7 cellular contexts compared by ENCODE assay signal in the genomic region with DNA sequence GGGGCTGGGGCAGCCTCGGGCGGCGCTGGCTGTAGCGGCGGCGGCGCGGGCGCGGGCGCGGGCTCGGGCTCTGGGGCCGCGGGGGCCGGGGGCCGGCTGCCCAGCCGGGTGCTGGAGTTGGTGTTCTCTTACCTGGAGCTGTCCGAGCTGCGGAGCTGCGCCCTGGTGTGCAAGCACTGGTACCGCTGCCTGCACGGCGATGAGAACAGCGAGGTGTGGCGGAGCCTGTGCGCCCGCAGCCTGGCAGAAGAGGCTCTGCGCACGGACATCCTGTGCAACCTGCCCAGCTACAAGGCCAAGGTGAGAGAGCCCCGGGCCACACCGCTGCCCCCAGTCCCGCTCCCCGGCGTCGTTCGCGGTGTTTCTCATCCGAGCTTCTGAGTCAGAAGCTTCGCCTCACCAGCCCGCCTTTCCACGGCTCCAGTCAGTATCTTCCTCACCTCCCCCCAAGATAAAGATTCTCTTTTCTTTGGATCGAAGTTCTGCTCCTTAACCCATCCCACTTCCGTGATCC. TPM values are rescaled to one million over a fixed set of nuclear protein-coding genes. Genes with fewer than 3 reads are reported as not detected.
A peak's percentile ranks its signal among the peaks of the same experiment; 100 is the strongest.
DNase-seq lines count a peak whose midpoint lies in the region; ATAC-seq and TF ChIP-seq lines count a peak whose summit lies in the region.

No MANE protein-coding gene starts in this region.

- CTCF ChIA-PET in naive thymus-derived CD4-positive, alpha-beta T cell (lab: Charles Lee), result interaction anchor here (0.7 to 1.1 kb wide), 3 partner anchors 270 to 393 kb away, joined by 3 to 4 read pairs (median 4); a partner anchor contains a TSS

- peak; percentile 29 for DNase-seq in HFFc6
- DNase-seq in NCI-H1105 (lab: John Stamatoyannopoulos, UW), result peak; percentile 48
- DNase-seq in activated CD8-positive, alpha-beta memory T cell treated with anti-CD3 and anti-CD28 coated beads, Interleukin-2, amount 50 U/mL, for 48 hours, result peak; percentile 80
- DNase-seq in naive thymus-derived CD4-positive, alpha-beta T cell, result peak in 5 of 9 donors; percentile 42 to 60 (median 55)
- DNase-seq in stomach, result peak; percentile 48

- H3K36me3 Mint-ChIP-seq in HFFc6 (ENCODE audit: low read depth), result no peaks in the 10 kb centered on the region
- peaks cover 0 to 7% (median 3%) of the 10 kb centered on the region in 5 donors for H3K36me3 Mint-ChIP-seq in naive thymus-derived CD4-positive, alpha-beta T cell

- H3K27ac ChIP-seq in esophagus (ENCODE audit: low read depth in 2 of 2, low read length in 1 of 2) (peak overlapping the region; percentile 93 to 96), stomach (peak overlapping the region; percentile 84 to 91 (median 90))
- H3K27ac ChIP-seq in naive thymus-derived CD4-positive, alpha-beta T cell (ENCODE audit: low read depth, low read length), result peak overlapping the region; percentile 87

- POLR2A ChIA-PET in naive thymus-derived CD4-positive, alpha-beta T cell (lab: Charles Lee), result interaction anchor here (0.6 to 2.2 kb wide), 16 partner anchors 11 to 389 kb away, joined by 3 to 13 read pairs (median 5); a partner anchor contains a TSS

- no peaks in the 10 kb centered on the region for H3K9me3 ChIP-seq in esophagus (ENCODE audit: control insufficient read depth in 2 of 2, insufficient read depth in 1 of 2, low read depth in 1 of 2, low read length in 1 of 2)
- H3K9me3 ChIP-seq in naive thymus-derived CD4-positive, alpha-beta T cell (ENCODE audit: control insufficient read depth in 2 of 3, low read length in 3 of 3), result no peaks in the 10 kb centered on the region
- H3K9me3 ChIP-seq in stomach, result no peaks in the 10 kb centered on the region

- WGBS in esophagus, 2 donors, result 0 to 1% methylated on average over 36 to 44 of the region's 44 CpGs
- 0 to 2% (median 0%) methylated on average over 28 to 44 of the region's 44 CpGs for WGBS in stomach, 5 donors

- intact Hi-C loops in naive thymus-derived CD4-positive, alpha-beta T cell (cut with micrococcal nuclease), result loop anchor here (1.0 to 2.0 kb wide), 7 partner anchors 30 to 298 kb away; a partner anchor contains a TSS
- intact Hi-C loops in stomach (cut with DNase I; ENCODE audit: low total_unique reads), result no loop called here

- TF ChIP-seq EP300 in stomach (IDR thresholded peaks at IDR 0.05), result no peak

- H3K27me3 ChIP-seq in esophagus (ENCODE audit: control insufficient read depth in 1 of 2, insufficient read depth in 2 of 2, low read length in 2 of 2) (no peaks in the 10 kb centered on the region), stomach (no peaks in the 10 kb centered on the region)
- no peaks in the 10 kb centered on the region for H3K27me3 ChIP-seq in naive thymus-derived CD4-positive, alpha-beta T cell (ENCODE audit: control insufficient read depth in 2 of 2, insufficient read depth in 2 of 2, low read length in 2 of 2)

- H3K4me1 ChIP-seq in esophagus (ENCODE audit: control insufficient read depth in 2 of 2, insufficient read depth in 2 of 2, low read length in 1 of 2) (peaks cover 0 to 3% of the 10 kb centered on the region in 2 donors), stomach (peaks cover 28 to 61% (median 43%) of the 10 kb centered on the region in 4 donors)
- H3K4me1 ChIP-seq in naive thymus-derived CD4-positive, alpha-beta T cell (ENCODE audit: control insufficient read depth in 2 of 2, insufficient read depth in 2 of 2, low read length in 2 of 2), result peaks cover 21 to 26% of the 10 kb centered on the region in 2 donors

- no peaks in the 10 kb centered on the region for H3K27me3 Mint-ChIP-seq in HFFc6 (ENCODE audit: insufficient read depth)
- H3K27me3 Mint-ChIP-seq in naive thymus-derived CD4-positive, alpha-beta T cell, result no peaks in the 10 kb centered on the region

- H3K9me3 Mint-ChIP-seq in HFFc6, result no peaks in the 10 kb centered on the region
- H3K9me3 Mint-ChIP-seq in naive thymus-derived CD4-positive, alpha-beta T cell, result no peaks in the 10 kb centered on the region

- peaks cover 36% of the 10 kb centered on the region for H3K4me1 Mint-ChIP-seq in HFFc6 (ENCODE audit: low read depth)
- peaks cover 17 to 47% (median 40%) of the 10 kb centered on the region in 7 donors for H3K4me1 Mint-ChIP-seq in naive thymus-derived CD4-positive, alpha-beta T cell

- peak overlapping the region; percentile 68 for H3K27ac Mint-ChIP-seq in HFFc6
- H3K27ac Mint-ChIP-seq in naive thymus-derived CD4-positive, alpha-beta T cell, result peak overlapping the region; percentile 66 to 96 (median 93)

- peak; percentile 43 for ATAC-seq in GM18498 (IDR thresholded peaks at IDR 0.05; ENCODE audit: unreplicated experiment)
- peak; percentile 53 for ATAC-seq in naive thymus-derived CD4-positive, alpha-beta T cell

- peak overlapping the region; percentile 72 to 97 for H3K4me3 ChIP-seq in esophagus (ENCODE audit: low read depth in 1 of 2, low read length in 2 of 2)
- peak overlapping the region; percentile 69 for H3K4me3 ChIP-seq in naive thymus-derived CD4-positive, alpha-beta T cell (ENCODE audit: low read length)
- H3K4me3 ChIP-seq in stomach, result peak overlapping the region; percentile 74 to 84 (median 78)

- TF ChIP-seq CTCF in HFFc6 (IDR thresholded peaks at IDR 0.05) (no peak), stomach (IDR thresholded peaks at IDR 0.05) (no peak)

- no peak for TF ChIP-seq POLR2A in stomach (IDR thresholded peaks at IDR 0.05)

- H3K36me3 ChIP-seq in esophagus (ENCODE audit: control insufficient read depth in 2 of 2, insufficient read depth in 2 of 2, low read length in 1 of 2), result no peaks in the 10 kb centered on the region
- peaks cover 0 to 3% (median 0%) of the 10 kb centered on the region in 3 experiments for H3K36me3 ChIP-seq in naive thymus-derived CD4-positive, alpha-beta T cell (ENCODE audit: control insufficient read depth in 2 of 3, insufficient read depth in 3 of 3, low read length in 3 of 3)
- H3K36me3 ChIP-seq in stomach, result peaks cover 3 to 17% (median 9%) of the 10 kb centered on the region in 4 donors

- H3K4me3 Mint-ChIP-seq in HFFc6, result peak overlapping the region; percentile 91
- H3K4me3 Mint-ChIP-seq in naive thymus-derived CD4-positive, alpha-beta T cell, result peak overlapping the region; percentile 87 to 99 (median 94)

RNA-seq across cellular contexts. Expression of a gene that starts 0.6 kb away (rescaled TPM):
- total RNA-seq in HFFc6 (2021; fragmentation: NEBNext Ultra II Directional; extraction: Animal tissue kit (Norgen Biotek cat#: 25700)), result 1 to 10 TPM; 7.0 to 9.5 (median 8.1) TPM
- polyA plus RNA-seq in esophagus (1 to 10 TPM; 4.1 to 7.0 TPM), stomach (1 to 10 TPM; 3.1 to 4.6 (median 3.7) TPM)
- total RNA-seq in naive thymus-derived CD4-positive, alpha-beta T cell, result 10 to 100 TPM in 1 of 5 experiments, 1 to 10 TPM in 4; 2.8 to 15.9 (median 7.1) TPM
- polyA plus RNA-seq in naive thymus-derived CD4-positive, alpha-beta T cell, result 1 to 10 TPM; 1.2 to 2.0 TPM
- 10 to 100 TPM in 2 of 5 donors, 1 to 10 TPM in 3; 1.2 to 12.1 (median 5.7) TPM for total RNA-seq in stomach

RNA-seq across cellular contexts. Expression of a gene that starts 0.7 kb away (rescaled TPM):
- total RNA-seq in HFFc6 (2021; fragmentation: NEBNext Ultra II Directional; extraction: Animal tissue kit (Norgen Biotek cat#: 25700)), result 10 to 100 TPM in 1 of 6 experiments, 1 to 10 TPM in 5; 6.6 to 10.2 (median 9.1) TPM
- polyA plus RNA-seq in esophagus (10 to 100 TPM in 1 of 2 donors, 1 to 10 TPM in 1; 8.6 to 14.6 TPM), stomach (10 to 100 TPM in 2 of 3 donors, 1 to 10 TPM in 1; 9.0 to 13.4 (median 11.5) TPM)
- 10 to 100 TPM; 13.6 to 31.5 (median 22.7) TPM for total RNA-seq in naive thymus-derived CD4-positive, alpha-beta T cell
- polyA plus RNA-seq in naive thymus-derived CD4-positive, alpha-beta T cell, result 10 to 100 TPM; 11.9 to 25.1 TPM
- total RNA-seq in stomach, result 1 to 10 TPM in 3 of 5 donors, not detected in 2; 1.8 to 4.8 (median 4.6) TPM

RNA-seq across cellular contexts. Expression of a gene that starts 53.9 kb away (rescaled TPM):
- total RNA-seq in HFFc6 (2021; fragmentation: NEBNext Ultra II Directional; extraction: Animal tissue kit (Norgen Biotek cat#: 25700)), result not detected
- not detected for polyA plus RNA-seq in esophagus
- total RNA-seq in naive thymus-derived CD4-positive, alpha-beta T cell, result not detected
- polyA plus RNA-seq in naive thymus-derived CD4-positive, alpha-beta T cell, result not detected
- total RNA-seq in stomach, result not detected
- polyA plus RNA-seq in stomach, result not detected

Comparison
In these comparisons a context has a peak if more than half of its experiments do, and no peak if none do; other contexts are left out.
1. Peak in every context shown above with its lines: DNase-seq, ATAC-seq, H3K4me3 ChIP-seq and H3K27ac ChIP-seq.
2. DNase-seq: peak in every context shown above with its lines; median percentile 80 in activated CD8-positive, alpha-beta memory T cell treated with anti-CD3 and anti-CD28 coated beads, Interleukin-2, amount 50 U/mL, for 48 hours; 55 in naive thymus-derived CD4-positive, alpha-beta T cell; 48 in NCI-H1105; 48 in stomach; 29 in HFFc6.